In genomic region chr19:33177417-33177976, GRCh38 we compare ENCODE assay signal across 1 cellular context.
TF ChIP-seq lines count a peak whose summit lies in the region.

No MANE protein-coding gene starts in this region.

TF ChIP-seq in H1, 55 proteins besides CTCF, POLR2A, EP300 and RAD21 (continued from another document):
- TF ChIP-seq GABPA (IDR thresholded peaks at IDR 0.05; ENCODE audit: borderline replicate concordance, insufficient read depth, low read length) (no peak), RNF2 (IDR thresholded peaks at IDR 0.05; ENCODE audit: borderline replicate concordance, low read depth, low read length, missing control alignments, poor library complexity, severe bottlenecking) (no peak), KDM1A (IDR thresholded peaks at IDR 0.05; ENCODE audit: borderline replicate concordance, low read length) (no peak), ATF2 (IDR thresholded peaks at IDR 0.05; ENCODE audit: low read length) (no peak), MAFK (IDR thresholded peaks at IDR 0.05; ENCODE audit: low read depth, low read length) (no peak), ZNF274 (IDR thresholded peaks at IDR 0.05; ENCODE audit: borderline replicate concordance, extremely low read depth, low read length) (no peak), BRCA1 (IDR thresholded peaks at IDR 0.05; ENCODE audit: low read depth, low read length) (no peak)
TF ChIP-seq in H1: peak in this region for 0.
